In genomic region chr1:153866045-153866850, GRCh38 we compare ENCODE assay signal across 10 cellular contexts. TPM values are rescaled to one million over a fixed set of nuclear protein-coding genes. Genes with fewer than 3 reads are reported as not detected.
DNase-seq lines count a peak whose midpoint lies in the region; ATAC-seq and TF ChIP-seq lines count a peak whose summit lies in the region.
"Had no signal": no experiment of that assay in that cellular context is flagged by ENCODE, and none has a peak within 500 bp of the region (broad histone marks: within the 10 kb centered on the region; RNA-seq: fewer than 3 reads in every experiment).

No MANE protein-coding gene starts in this region.

- H3K4me3 ChIP-seq in fibroblast of mammary gland (ENCODE audit: control insufficient read depth, low read depth, low read length) (no peak overlapping the region), upper lobe of right lung (no peak overlapping the region)

- H3K9me3 ChIP-seq in upper lobe of right lung: no peaks in the 10 kb centered on the region

- POLR2A ChIA-PET in GM10248 (lab: Yijun Ruan, JAX): interaction anchor here (0.6 kb wide), 1 partner anchor 16 kb away, joined by 7 read pairs; no protein-coding TSS in a partner anchor

- ATAC-seq in upper lobe of right lung: no peak

- DNase-seq in AG08395 (ENCODE audit: low spot score) (peak; percentile 56), GM10248 (ENCODE audit: extremely low spot score) (peak; percentile 38), RPMI7951 (ENCODE audit: low read depth) (peak; percentile 56), fibroblast of mammary gland (ENCODE audit: low read depth) (peak; percentile 84), upper lobe of right lung (no peak), mesenteric fat pad (ENCODE audit: low spot score) (no peak), NCI-H774 (lab: John Stamatoyannopoulos, UW) (no peak)
- no peak for DNase-seq in activated effector memory CD4-positive, alpha-beta T cell treated with Interleukin-2 at 50 U/mL for 16 hours
- DNase-seq: NCI-H146; stimulated activated CD4-positive, alpha-beta T cell treated with anti-CD3 and anti-CD28 coated beads, Interleukin-2, amount 100 ng/mL, for 48 hours had no signal

- CTCF ChIA-PET in GM10248 (lab: Yijun Ruan, JAX): interaction anchor here (0.6 to 1.5 kb wide), 3 partner anchors 12 to 121 kb away, joined by 3 read pairs; partner anchors contain the start of gene DENND4B

- H3K4me1 ChIP-seq in upper lobe of right lung: peaks cover 7% of the 10 kb centered on the region

- H3K27me3 ChIP-seq in upper lobe of right lung: no peaks in the 10 kb centered on the region

- intact Hi-C loops in upper lobe of right lung (cut with DNase I): no loop called here

- no peaks in the 10 kb centered on the region for H3K36me3 ChIP-seq in upper lobe of right lung

- TF ChIP-seq CTCF in GM10248 (IDR thresholded peaks at IDR 0.05; ENCODE audit: control extremely low read depth, extremely low read depth, low read depth, missing control alignments): no peak
- no peak for TF ChIP-seq CTCF in fibroblast of mammary gland (conservative IDR thresholded peaks at IDR 0.05; ENCODE audit: control insufficient read depth, insufficient read depth, low read depth, low read length)
- TF ChIP-seq CTCF in upper lobe of right lung (IDR thresholded peaks at IDR 0.05): no peak

- H3K27ac ChIP-seq in upper lobe of right lung: no peak overlapping the region

RNA-seq across cellular contexts. Expression of gene GATAD2B, which starts 56.5 kb away (rescaled TPM):
- total RNA-seq in RPMI7951 (2014; rRNA removed; shearing (Covaris generic)): 5.1 and 7.3 TPM in 2 replicates
- 55.1 TPM for total RNA-seq in upper lobe of right lung
- total RNA-seq in mesenteric fat pad: 37.4 TPM

Comparison
In these comparisons a context has a peak if more than half of its experiments do, and no peak if none do; other contexts are left out.
1. DNase-seq: peak in AG08395 (single experiment), GM10248 (single experiment), RPMI7951 (single experiment) and fibroblast of mammary gland (single experiment); none in activated effector memory CD4-positive, alpha-beta T cell treated with Interleukin-2 at 50 U/mL for 16 hours (single experiment), upper lobe of right lung (single experiment), mesenteric fat pad (single experiment) and NCI-H774 (single experiment).